9 cellular contexts compared by ENCODE assay signal in the genomic region with DNA sequence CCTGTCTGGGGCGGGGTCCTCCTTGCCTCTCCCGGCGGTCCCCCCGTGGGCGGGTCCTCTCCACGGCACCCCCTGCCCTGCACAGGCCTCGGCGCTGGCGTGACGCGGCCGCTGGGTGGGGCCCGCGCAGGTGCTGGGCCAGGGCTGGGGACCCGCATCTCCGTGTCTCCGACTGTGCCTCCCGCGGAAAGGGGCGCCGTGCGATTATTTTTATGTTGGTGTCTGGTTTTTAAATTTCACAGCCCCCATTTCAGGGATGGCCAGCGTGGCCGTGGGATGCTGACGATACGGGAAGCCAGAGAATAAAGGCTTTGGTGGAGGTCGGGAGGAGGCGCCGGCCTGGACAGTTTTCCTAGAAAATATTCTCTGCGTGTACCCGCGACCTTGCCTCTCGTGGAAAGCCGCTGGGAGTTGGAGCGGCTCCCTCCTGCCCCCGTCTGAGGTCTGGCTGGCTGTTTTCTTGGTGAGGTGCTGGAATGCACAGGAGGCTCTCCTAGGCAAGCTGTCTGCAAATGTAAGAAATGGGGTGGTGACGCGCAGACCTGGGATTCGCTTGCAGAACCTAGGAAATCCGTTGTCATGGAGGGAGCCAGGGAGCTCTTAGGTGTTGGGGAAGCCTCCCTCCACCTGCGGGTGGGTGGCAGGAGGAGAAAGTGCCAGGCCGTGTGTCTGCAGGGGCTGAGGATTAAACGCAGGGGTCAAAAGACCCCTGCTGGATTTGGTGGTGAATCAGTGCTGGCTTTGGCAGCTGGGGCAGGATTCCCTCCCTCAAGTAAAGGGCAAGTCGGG. TPM values are rescaled to one million over a fixed set of nuclear protein-coding genes. Genes with fewer than 3 reads are reported as not detected.
A peak's percentile ranks its signal among the peaks of the same experiment; 100 is the strongest.
DNase-seq lines count a peak whose midpoint lies in the region; ATAC-seq lines count a peak whose summit lies in the region.
"Had no signal": no experiment of that assay in that cellular context is flagged by ENCODE, and none has a peak within 500 bp of the region (broad histone marks: within the 10 kb centered on the region; RNA-seq: fewer than 3 reads in every experiment).

No MANE protein-coding gene starts in this region.

- H3K4me3 ChIP-seq in iPS-11a (ENCODE audit: low read depth, low read length) = peak overlapping the region; percentile 51
- H3K4me3 ChIP-seq: lung had no signal

- H3K27ac Mint-ChIP-seq in activated T-cell treated with anti-CD3 and anti-CD28 coated beads, Interleukin-2, amount 50 U/mL, for 72 hours = no peak overlapping the region

- H3K36me3 Mint-ChIP-seq in activated T-cell treated with anti-CD3 and anti-CD28 coated beads, Interleukin-2, amount 50 U/mL, for 72 hours (ENCODE audit: insufficient read depth in 2 of 2) = no peaks in the 10 kb centered on the region

- no peaks in the 10 kb centered on the region for H3K9me3 Mint-ChIP-seq in activated T-cell treated with anti-CD3 and anti-CD28 coated beads, Interleukin-2, amount 50 U/mL, for 72 hours

- ATAC-seq in activated T-cell treated with anti-CD3 and anti-CD28 coated beads, Interleukin-2, amount 50 U/mL, for 72 hours (replicated peaks in 1 of 2) = peak; percentile 37 to 45
- ATAC-seq in GM21515 (IDR thresholded peaks at IDR 0.05; ENCODE audit: unreplicated experiment) (no peak), HG02884 (IDR thresholded peaks at IDR 0.05; ENCODE audit: unreplicated experiment) (no peak)

- peak overlapping the region; percentile 77 for H3K4me3 Mint-ChIP-seq in activated T-cell treated with anti-CD3 and anti-CD28 coated beads, Interleukin-2, amount 50 U/mL, for 72 hours

- DNase-seq in EH (ENCODE audit: low read depth) = peak; percentile 1
- DNase-seq in activated T-cell treated with anti-CD3 and anti-CD28 coated beads, Interleukin-2, amount 50 U/mL, for 72 hours = peak; percentile 9 to 12
- peak; percentile 67 for DNase-seq in putamen (ENCODE audit: low spot score)
- DNase-seq in central memory CD4-positive, alpha-beta T cell = no peak
- DNase-seq in GOT3 (lab: John Stamatoyannopoulos, UW) = no peak

- peaks cover 6% of the 10 kb centered on the region for H3K4me1 Mint-ChIP-seq in activated T-cell treated with anti-CD3 and anti-CD28 coated beads, Interleukin-2, amount 50 U/mL, for 72 hours (ENCODE audit: low read depth)

- H3K27me3 Mint-ChIP-seq in activated T-cell treated with anti-CD3 and anti-CD28 coated beads, Interleukin-2, amount 50 U/mL, for 72 hours (ENCODE audit: low read depth) = peaks cover 51% of the 10 kb centered on the region

RNA-seq across cellular contexts. Expression of a gene that starts 28.7 kb away (rescaled TPM):
- total RNA-seq in activated T-cell treated with anti-CD3 and anti-CD28 coated beads, Interleukin-2, amount 50 U/mL, for 72 hours = 1 to 10 TPM; 2.7 to 6.6 TPM

RNA-seq across cellular contexts. Expression of a gene that starts 55.4 kb away (rescaled TPM):
- 10 to 100 TPM; 31.3 to 51.7 TPM for total RNA-seq in activated T-cell treated with anti-CD3 and anti-CD28 coated beads, Interleukin-2, amount 50 U/mL, for 72 hours

Comparison
In these comparisons a context has a peak if more than half of its experiments do, and no peak if none do; other contexts are left out.
1. DNase-seq: peak in EH (single experiment), activated T-cell treated with anti-CD3 and anti-CD28 coated beads, Interleukin-2, amount 50 U/mL, for 72 hours (2 of 2) and putamen (single experiment); none in central memory CD4-positive, alpha-beta T cell (single experiment) and GOT3 (single experiment).
2. ATAC-seq: peak in activated T-cell treated with anti-CD3 and anti-CD28 coated beads, Interleukin-2, amount 50 U/mL, for 72 hours (2 of 2); none in GM21515 (single experiment) and HG02884 (single experiment).